22 cellular contexts compared by ENCODE assay signal in genomic region chr6:119278625-119279024, GRCh38.
DNase-seq lines count a peak whose midpoint lies in the region; ATAC-seq, FAIRE-seq and TF ChIP-seq lines count a peak whose summit lies in the region.
"Had no signal": no experiment of that assay in that cellular context is flagged by ENCODE, and none has a peak within 500 bp of the region (broad histone marks: within the 10 kb centered on the region; RNA-seq: fewer than 3 reads in every experiment).

No MANE protein-coding gene starts in this region.

- no peak overlapping the region for H4K8ac ChIP-seq in mesendoderm (ENCODE audit: low read depth, low read length)

- in situ Hi-C loops in K562 (cut with MboI), result no loop called here

- H3K79me2 ChIP-seq in K562 (ENCODE audit: control insufficient read depth, insufficient read depth, low read length) (peaks cover 89% of the 10 kb centered on the region), mesendoderm (ENCODE audit: control insufficient read depth, insufficient read depth, low read length) (no peaks in the 10 kb centered on the region)

- TF ChIP-seq POLR2A in K562 (conservative IDR thresholded peaks at IDR 0.05), result no peak
- TF ChIP-seq POLR2A in lower leg skin (IDR thresholded peaks at IDR 0.05), result no peak

- BruUV-seq in K562 (replicated peaks; lab: Mats Ljungman, UMichigan), result no TSS peak

- no peak overlapping the region for H2AK5ac ChIP-seq in mesendoderm (ENCODE audit: low read length)

- no peak for FAIRE-seq in K562 (lab: Jason Lieb, UNC)
- FAIRE-seq: A204.1, D721Med, G401.6, GM12891 had no signal

- no peak overlapping the region for H4K5ac ChIP-seq in mesendoderm (ENCODE audit: low read length)

- TF ChIP-seq CTCF in K562 (IDR thresholded peaks at IDR 0.05 in 2 of 3, conservative IDR thresholded peaks at IDR 0.05 in 1 of 3; ENCODE audit: insufficient read depth in 2 of 3, low read depth in 1 of 3, low read length in 3 of 3) (no peak), lower leg skin (IDR thresholded peaks at IDR 0.05) (no peak)

- no peak overlapping the region for H3K4me2 ChIP-seq in K562 (ENCODE audit: insufficient read depth, low read length)
- no peak overlapping the region for H3K4me2 ChIP-seq in mesendoderm (ENCODE audit: low read length)

- H3K18ac ChIP-seq in mesendoderm (ENCODE audit: low read length), result no peak overlapping the region

- H3K4me1 ChIP-seq in K562 (replicated peaks in 1 of 2; ENCODE audit: control insufficient read depth in 2 of 2, insufficient read depth in 2 of 2, low read length in 2 of 2) (peaks cover 0 to 17% of the 10 kb centered on the region in 2 experiments; a peak in 2 of 5 replicates), mesendoderm (ENCODE audit: control insufficient read depth, low read depth, low read length) (no peaks in the 10 kb centered on the region), SJCRH30 (no peaks in the 10 kb centered on the region)
- H3K4me1 ChIP-seq: Caco-2, HAP-1 had no signal

- POLR2A ChIA-PET in K562 (lab: Yijun Ruan, JAX), result no interaction called here

- no peak overlapping the region for H3K27ac ChIP-seq in K562 (ENCODE audit: extremely low read depth, low read depth, low read length)
- H3K27ac ChIP-seq in mesendoderm (ENCODE audit: low read depth, low read length), result no peak overlapping the region
- H3K27ac ChIP-seq in SJCRH30, result no peak overlapping the region
- H3K27ac ChIP-seq: GM23248, HL-60 had no signal

- DNase-seq in DMS 273 treated with DMSO at 0.1 percent for 48 hours (lab: John Stamatoyannopoulos, UW) (peak; percentile 36), NCI-H69 (lab: John Stamatoyannopoulos, UW) (peak; percentile 86), K562 (ENCODE audit: extremely low read depth in 1 of 4, low spot score in 3 of 4) (no peak), mesendoderm (peak; percentile 26), globus pallidus (ENCODE audit: low spot score) (no peak), SJCRH30 (no peak), lower leg skin (ENCODE audit: low spot score in 2 of 2) (no peak)
- DNase-seq: ACHN; BE2C; C1 segment of cervical spinal cord; Caco-2; CD4-positive, CD25-positive, alpha-beta regulatory T cell; CD8-positive, alpha-beta memory T cell; GM23248; IMR-90; KBM-7 had no signal

- H3K9me1 ChIP-seq in K562 (ENCODE audit: control insufficient read depth, insufficient read depth, low read length), result no peaks in the 10 kb centered on the region

- H3K23ac ChIP-seq in mesendoderm (ENCODE audit: low read length), result no peak overlapping the region

- no peak overlapping the region for H2BK120ac ChIP-seq in mesendoderm (ENCODE audit: low read depth, low read length)

- peaks cover 83% of the 10 kb centered on the region for H3K36me3 ChIP-seq in K562 (ENCODE audit: control insufficient read depth, insufficient read depth, low read length)
- no peaks in the 10 kb centered on the region for H3K36me3 ChIP-seq in mesendoderm (ENCODE audit: control insufficient read depth, insufficient read depth, low read length)
- H3K36me3 ChIP-seq in SJCRH30, result no peaks in the 10 kb centered on the region
- H3K36me3 ChIP-seq: HAP-1 had no signal

- H3K56ac ChIP-seq in mesendoderm (ENCODE audit: low read length), result no peak overlapping the region

- H4K20me1 ChIP-seq in K562 (replicated peaks; ENCODE audit: control insufficient read depth, insufficient read depth, low read length), result no peaks in the 10 kb centered on the region

- H2AFZ ChIP-seq in K562 (ENCODE audit: low read depth, low read length), result no peak overlapping the region
- H2AFZ ChIP-seq: GM23248 had no signal

- H3K4me3 ChIP-seq in K562 (no peak overlapping the region), mesendoderm (ENCODE audit: low read length) (no peak overlapping the region), SJCRH30 (no peak overlapping the region), lower leg skin (ENCODE audit: low read depth, poor library complexity, severe bottlenecking) (no peak overlapping the region)
- H3K4me3 ChIP-seq: GM23248, HAP-1 had no signal

- H3K79me1 ChIP-seq in mesendoderm (ENCODE audit: low read length), result no peaks in the 10 kb centered on the region

- H3K9me3 ChIP-seq in K562 (replicated peaks; ENCODE audit: control insufficient read depth, insufficient read depth, low read depth, low read length) (peaks cover 8% of the 10 kb centered on the region), SJCRH30 (replicated peaks) (no peaks in the 10 kb centered on the region)
- H3K9me3 ChIP-seq: BE2C, HAP-1 had no signal

- CTCF ChIA-PET in K562 (lab: Yijun Ruan, JAX; ENCODE audit: low intra/inter-chr PET ratio), result no interaction called here

- peak; percentile 61 for ATAC-seq in K562

- H3K4ac ChIP-seq in mesendoderm (ENCODE audit: low read depth, low read length), result no peak overlapping the region

- no peak overlapping the region for H2BK15ac ChIP-seq in mesendoderm (replicated peaks; ENCODE audit: low read depth)

- TF ChIP-seq EP300 in K562 (IDR thresholded peaks at IDR 0.05; ENCODE audit: low read length), result no peak

- TF ChIP-seq RAD21 in K562 (CRISPR knock-in tag; conservative IDR thresholded peaks at IDR 0.05 in 1 of 2, IDR thresholded peaks at IDR 0.05 in 1 of 2), result no peak

- no peak overlapping the region for H3K9ac ChIP-seq in K562 (ENCODE audit: insufficient read depth in 1 of 2, low read depth in 2 of 2, low read length in 2 of 2)
- no peak overlapping the region for H3K9ac ChIP-seq in mesendoderm (ENCODE audit: low read length)
- H3K9ac ChIP-seq: GM23248 had no signal

- intact Hi-C loops in K562 (cut with micrococcal nuclease) (no loop called here), lower leg skin (cut with DNase I; ENCODE audit: low total_unique reads) (no loop called here)

- no peaks in the 10 kb centered on the region for H3K27me3 ChIP-seq in K562 (ENCODE audit: control insufficient read depth in 2 of 2, insufficient read depth in 2 of 2, low read length in 2 of 2)
- no peaks in the 10 kb centered on the region for H3K27me3 ChIP-seq in mesendoderm (ENCODE audit: insufficient read depth, low read length, poor library complexity)
- H3K27me3 ChIP-seq in SJCRH30, result no peaks in the 10 kb centered on the region
- H3K27me3 ChIP-seq: BE2C had no signal

- no peak overlapping the region for H2BK5ac ChIP-seq in mesendoderm (ENCODE audit: low read length)

- 91% methylated on average over 2 of the region's 2 CpGs for WGBS in K562 (ENCODE audit: insufficient coverage, low coverage, missing lambda C conversion rate)
- no CpG with 5 or more reads among the region's 2 CpGs for WGBS in mesendoderm (ENCODE audit: extremely low coverage, insufficient coverage, low lambda C conversion rate)
- WGBS in lower leg skin, 2 donors, result 84 to 88% methylated on average over 2 of the region's 2 CpGs

TF ChIP-seq in K562, 482 proteins besides CTCF, POLR2A, EP300 and RAD21:
- TF ChIP-seq NFIC (IDR thresholded peaks at IDR 0.05) (no peak), RFX1 (IDR thresholded peaks at IDR 0.05) (peak; percentile 50; the same call in 1 of the 2 replicates), ZNF57 (CRISPR knock-in tag; IDR thresholded peaks at IDR 0.05) (no peak), ARNT (IDR thresholded peaks at IDR 0.05) (no peak), ZFP1 (CRISPR knock-in tag; IDR thresholded peaks at IDR 0.05) (no peak), FOXM1 (IDR thresholded peaks at IDR 0.05; ENCODE audit: low read depth) (no peak), FOXM1 (CRISPR knock-in tag; IDR thresholded peaks at IDR 0.05; ENCODE audit: low read depth) (no peak)
TF ChIP-seq in K562: peak in this region for 1.

Comparison
In these comparisons a context has a peak if more than half of its experiments do, and no peak if none do; other contexts are left out.
1. DNase-seq: peak in DMS 273 treated with DMSO at 0.1 percent for 48 hours (single experiment), NCI-H69 (single experiment) and mesendoderm (single experiment); none in K562 (0 of 4), globus pallidus (single experiment), SJCRH30 (0 of 2) and lower leg skin (0 of 2).